8 cellular contexts compared by ENCODE assay signal in the genomic region with DNA sequence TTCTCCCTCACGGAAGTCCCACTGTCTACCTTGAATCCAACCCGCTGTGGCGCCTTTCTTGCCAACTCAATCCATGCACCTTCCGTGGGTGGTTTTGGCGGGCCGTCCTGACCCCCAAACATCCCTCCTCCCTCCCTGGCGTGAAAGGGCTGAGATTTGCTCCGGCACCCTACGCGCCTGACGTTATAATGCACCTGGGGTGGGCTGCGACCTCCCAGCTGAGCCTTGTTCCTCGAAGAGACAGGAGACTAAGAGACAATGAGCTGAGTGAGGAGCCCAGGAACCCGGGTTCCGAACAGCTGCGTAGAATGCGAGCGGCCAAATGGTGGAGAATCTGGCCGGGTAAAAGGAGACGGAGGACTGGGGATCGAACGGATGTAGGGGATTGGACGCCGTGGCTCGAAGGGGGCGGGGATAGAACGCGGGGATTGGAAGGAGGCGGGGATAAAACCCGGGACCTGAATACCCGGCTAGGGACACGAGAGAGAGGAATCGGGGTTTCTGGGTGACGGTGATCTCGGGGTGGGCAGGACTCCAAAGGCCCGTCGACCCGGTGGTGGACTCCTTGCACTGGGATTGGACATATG. TPM values are rescaled to one million over a fixed set of nuclear protein-coding genes. Genes with fewer than 3 reads are reported as not detected.
DNase-seq lines count a peak whose midpoint lies in the region; ATAC-seq and TF ChIP-seq lines count a peak whose summit lies in the region.

CPT1C (plus strand) TSS at position 461 of the 587 bp plus-strand sequence. CDS start 1,137 bp downstream, outside the sequence.

- ATAC-seq in heart right ventricle (peak; percentile 38 to 83 (median 76)), GM21723 (IDR thresholded peaks at IDR 0.05; ENCODE audit: unreplicated experiment) (no peak)

- no peak for TF ChIP-seq POLR2A in Peyer's patch (IDR thresholded peaks at IDR 0.05)
- TF ChIP-seq POLR2A in ovary (IDR thresholded peaks at IDR 0.05): peak; percentile 55

- H3K27ac ChIP-seq in Peyer's patch (peak within 1 kb of the TSS in 3 of 4 donors; percentile 9 to 46 (median 31)), heart right ventricle (peak within 1 kb of the TSS in 9 of 10 donors; percentile 63 to 84 (median 76)), ovary (peak within 1 kb of the TSS; percentile 8 to 10), urinary bladder (ENCODE audit: low read depth) (peak within 1 kb of the TSS; percentile 26)

- DNase-seq in NCI-H1417 (lab: John Stamatoyannopoulos, UW) (peak; percentile 85 to 97 (median 95)), NCI-H1417 treated with DMSO at 0.1 percent for 48 hours (lab: John Stamatoyannopoulos, UW) (no peak), Peyer's patch (peak; percentile 45 to 80 (median 74)), anterior cingulate cortex (lab: John Stamatoyannopoulos, UW) (peak in 57 of 58 donors; percentile 43 to 93 (median 81)), heart right ventricle (peak; percentile 82 to 87), ovary (peak; percentile 81 to 89 (median 85))

- intact Hi-C loops in heart right ventricle (cut with DNase I): no loop called here
- intact Hi-C loops in ovary (cut with DNase I): loop anchor here in 1 of 4 donors (2.0 kb wide), 1 partner anchor 66 kb away; no protein-coding TSS in a partner anchor

- peaks cover 0 to 29% (median 14%) of the 10 kb centered on the region in 4 donors for H3K4me1 ChIP-seq in Peyer's patch
- H3K4me1 ChIP-seq in heart right ventricle: peaks cover 5 to 59% (median 43%) of the 10 kb centered on the region in 9 donors
- H3K4me1 ChIP-seq in ovary (ENCODE audit: insufficient read depth): no peaks in the 10 kb centered on the region
- no peaks in the 10 kb centered on the region for H3K4me1 ChIP-seq in urinary bladder (ENCODE audit: insufficient read depth)

- H3K9me3 ChIP-seq in Peyer's patch: no peaks in the 10 kb centered on the region
- no peaks in the 10 kb centered on the region for H3K9me3 ChIP-seq in heart right ventricle
- no peaks in the 10 kb centered on the region for H3K9me3 ChIP-seq in ovary

- TF ChIP-seq CTCF in Peyer's patch (IDR thresholded peaks at IDR 0.05) (no peak), heart right ventricle (IDR thresholded peaks at IDR 0.05) (no peak), ovary (IDR thresholded peaks at IDR 0.05) (no peak)

- H3K36me3 ChIP-seq in Peyer's patch (peaks cover 0 to 25% (median 0%) of the 10 kb centered on the region in 3 donors), heart right ventricle (peaks cover 0 to 23% (median 7%) of the 10 kb centered on the region in 9 donors), ovary (no peaks in the 10 kb centered on the region), urinary bladder (ENCODE audit: insufficient read depth) (no peaks in the 10 kb centered on the region)

- WGBS in heart right ventricle, 2 donors: 1 to 2% methylated on average over 38 of the region's 38 CpGs
- 0 to 1% (median 0%) methylated on average over 38 of the region's 38 CpGs for WGBS in ovary, 3 donors
- 1% methylated on average over 38 of the region's 38 CpGs for WGBS in urinary bladder

- no peak for TF ChIP-seq EP300 in ovary (IDR thresholded peaks at IDR 0.05)

- H3K4me3 ChIP-seq in Peyer's patch: peak within 1 kb of the TSS; percentile 29 to 47 (median 40)
- H3K4me3 ChIP-seq in heart right ventricle: peak within 1 kb of the TSS; percentile 32 to 66 (median 56)
- H3K4me3 ChIP-seq in ovary: peak within 1 kb of the TSS; percentile 39
- H3K4me3 ChIP-seq in urinary bladder (ENCODE audit: low read depth, low read length): peak within 1 kb of the TSS; percentile 30

- peaks cover 0 to 15% of the 10 kb centered on the region in 2 donors for H3K27me3 ChIP-seq in Peyer's patch
- peaks cover 0 to 40% (median 9%) of the 10 kb centered on the region in 7 donors for H3K27me3 ChIP-seq in heart right ventricle
- no peaks in the 10 kb centered on the region for H3K27me3 ChIP-seq in ovary

RNA-seq across cellular contexts. Expression of gene CPT1C, which starts in this region (rescaled TPM):
- total RNA-seq in Peyer's patch (10 to 100 TPM in 1 of 4 donors, 1 to 10 TPM in 2, not detected in 1; 3.0 to 12.4 (median 5.6) TPM), heart right ventricle (1 to 10 TPM; 1.4 to 3.6 (median 1.9) TPM), ovary (10 to 100 TPM in 4 of 7 donors, 1 to 10 TPM in 3; 4.6 to 25.8 (median 14.5) TPM), urinary bladder (11.8 TPM)
- polyA plus RNA-seq in heart right ventricle (10 to 100 TPM in 1 of 2 donors, 1 to 10 TPM in 1; 4.8 to 10.7 TPM), ovary (10 to 100 TPM in 1 of 2 donors, 1 to 10 TPM in 1; 9.4 to 12.9 TPM), urinary bladder (7.3 TPM)

Comparison
In these comparisons a context has a peak if more than half of its experiments do, and no peak if none do; other contexts are left out.
1. H3K27ac ChIP-seq: peak in every context shown above with its lines; median percentile 76 in heart right ventricle; 31 in Peyer's patch; 26 in urinary bladder; 9 in ovary.